13 cellular contexts compared by ENCODE assay signal in the genomic region with DNA sequence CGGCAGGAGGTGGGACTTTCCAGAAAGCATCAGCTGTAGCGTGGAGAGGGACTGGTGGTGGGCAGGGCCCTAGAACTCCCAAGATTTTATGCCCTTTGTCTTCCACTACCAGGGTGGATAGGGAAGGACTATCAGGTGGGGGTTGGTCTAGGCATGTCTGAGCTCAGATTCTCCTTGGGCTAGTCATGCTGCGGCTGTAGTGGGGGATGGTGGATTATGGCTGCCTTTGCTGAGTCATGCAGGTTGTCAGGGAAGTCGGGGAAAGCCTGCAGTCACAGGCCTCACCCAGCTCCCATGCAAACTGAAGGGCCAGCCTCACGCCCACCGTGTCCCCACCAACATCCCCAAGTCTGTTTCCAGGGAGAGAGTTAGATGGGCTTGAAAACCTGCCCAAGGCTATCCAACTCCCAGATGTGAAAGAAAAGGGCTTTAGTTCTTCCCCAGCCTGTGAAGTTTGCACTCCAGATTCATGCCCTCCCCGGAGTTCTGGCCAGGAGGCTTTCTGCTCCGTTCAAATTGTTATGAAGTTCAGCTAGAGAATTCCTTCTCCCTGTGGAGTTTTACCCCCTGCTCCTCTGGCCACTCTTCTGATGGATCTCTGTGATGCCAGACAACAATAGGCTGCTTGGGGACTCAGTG. TPM values are rescaled to one million over a fixed set of nuclear protein-coding genes. Genes with fewer than 3 reads are reported as not detected.
DNase-seq lines count a peak whose midpoint lies in the region; ATAC-seq, FAIRE-seq and TF ChIP-seq lines count a peak whose summit lies in the region.
"Had no signal": no experiment of that assay in that cellular context is flagged by ENCODE, and none has a peak within 500 bp of the region (broad histone marks: within the 10 kb centered on the region; RNA-seq: fewer than 3 reads in every experiment).

No MANE protein-coding gene starts in this region.

- BruUV-seq in K562 (replicated peaks; lab: Mats Ljungman, UMichigan): no TSS peak

- no peak for TF ChIP-seq RAD21 in K562 (CRISPR knock-in tag; conservative IDR thresholded peaks at IDR 0.05 in 1 of 2, IDR thresholded peaks at IDR 0.05 in 1 of 2)

- peak; percentile 38 for DNase-seq in AG08396 (ENCODE audit: low spot score)
- peak; percentile 68 for DNase-seq in KBM-7
- DNase-seq in K562 (ENCODE audit: extremely low read depth in 1 of 4, low spot score in 3 of 4): peak; percentile 10 to 54 (median 24)
- peak; percentile 80 for DNase-seq in keratinocyte (ENCODE audit: low read depth, low spot score)
- DNase-seq in inferior parietal cortex (ENCODE audit: extremely low spot score): no peak
- no peak for DNase-seq in sigmoid colon
- DNase-seq: activated CD4-positive, alpha-beta memory T cell treated with anti-CD3 and anti-CD28 coated beads for 36 hours; amygdala; NCI-H187 had no signal

- no peak overlapping the region for H3K4me3 ChIP-seq in K562
- H3K4me3 ChIP-seq in keratinocyte (ENCODE audit: control insufficient read depth in 2 of 3, extremely low read depth in 1 of 3, insufficient read depth in 2 of 3, low read depth in 1 of 3, low read length in 3 of 3): no peak overlapping the region
- no peak overlapping the region for H3K4me3 ChIP-seq in sigmoid colon

- no peak for FAIRE-seq in K562 (lab: Jason Lieb, UNC)
- FAIRE-seq in keratinocyte (lab: Jason Lieb, UNC): peak; percentile 78

- no peak for TF ChIP-seq EP300 in K562 (IDR thresholded peaks at IDR 0.05; ENCODE audit: low read length)
- no peak for TF ChIP-seq EP300 in sigmoid colon (IDR thresholded peaks at IDR 0.05)

- H4K20me1 ChIP-seq in K562 (replicated peaks; ENCODE audit: control insufficient read depth, insufficient read depth, low read length): no peaks in the 10 kb centered on the region
- no peaks in the 10 kb centered on the region for H4K20me1 ChIP-seq in keratinocyte (ENCODE audit: control insufficient read depth, extremely low read depth, insufficient read depth, low read length)

- CTCF ChIA-PET in K562 (lab: Yijun Ruan, JAX; ENCODE audit: low intra/inter-chr PET ratio): no interaction called here

- H2AFZ ChIP-seq in K562 (ENCODE audit: low read depth, low read length) (peak overlapping the region; percentile 95), keratinocyte (ENCODE audit: control insufficient read depth, low read length) (peak overlapping the region; percentile 97)

- TF ChIP-seq POLR2A in K562 (conservative IDR thresholded peaks at IDR 0.05) (no peak), sigmoid colon (IDR thresholded peaks at IDR 0.05) (no peak)

- H3K27ac ChIP-seq in K562 (ENCODE audit: extremely low read depth, low read depth, low read length): peak overlapping the region; percentile 62; the same call in 2 of the 3 replicates
- peak overlapping the region; percentile 87 for H3K27ac ChIP-seq in keratinocyte (ENCODE audit: control insufficient read depth, insufficient read depth, low read length)
- H3K27ac ChIP-seq in sigmoid colon: no peak overlapping the region

- H3K9me1 ChIP-seq in K562 (ENCODE audit: control insufficient read depth, insufficient read depth, low read length): no peaks in the 10 kb centered on the region
- no peaks in the 10 kb centered on the region for H3K9me1 ChIP-seq in keratinocyte (ENCODE audit: control insufficient read depth, extremely low read depth, insufficient read depth, low read length)

- in situ Hi-C loops in KBM-7 (cut with MboI; ENCODE audit: low pct_unique_long_range_greater_than_20kb, low sequenced_read_pairs) (no loop called here), K562 (cut with MboI) (no loop called here)

- dilution Hi-C loops in keratinocyte (cut with MboI; ENCODE audit: extremely low pct_ligation_motif_present, low sequenced_read_pairs): no loop called here

- no peak for TF ChIP-seq CTCF in K562 (IDR thresholded peaks at IDR 0.05 in 2 of 3, conservative IDR thresholded peaks at IDR 0.05 in 1 of 3; ENCODE audit: insufficient read depth in 2 of 3, low read depth in 1 of 3, low read length in 3 of 3)
- no peak for TF ChIP-seq CTCF in keratinocyte (optimal IDR thresholded peaks at IDR 0.05 in 1 of 3, IDR thresholded peaks at IDR 0.05 in 1 of 3, conservative IDR thresholded peaks at IDR 0.05 in 1 of 3; ENCODE audit: extremely low read depth in 1 of 3, insufficient read depth in 2 of 3, low read length in 3 of 3)
- TF ChIP-seq CTCF in sigmoid colon (IDR thresholded peaks at IDR 0.05): no peak

- 13% methylated on average over 8 of the region's 8 CpGs for WGBS in K562 (ENCODE audit: insufficient coverage, low coverage, missing lambda C conversion rate)
- 77 to 79% methylated on average over 8 of the region's 8 CpGs for WGBS in sigmoid colon, 2 donors

- H3K4me2 ChIP-seq in K562 (ENCODE audit: insufficient read depth, low read length) (peak overlapping the region; percentile 38; the same call in 1 of the 2 replicates), keratinocyte (ENCODE audit: control insufficient read depth, extremely low read depth, insufficient read depth, low read depth, low read length) (peak overlapping the region; percentile 54)

- H3K27me3 ChIP-seq in K562 (ENCODE audit: control insufficient read depth in 2 of 2, insufficient read depth in 2 of 2, low read length in 2 of 2) (no peaks in the 10 kb centered on the region), keratinocyte (ENCODE audit: control insufficient read depth, extremely low read depth, insufficient read depth, low read length) (no peaks in the 10 kb centered on the region), sigmoid colon (no peaks in the 10 kb centered on the region)

- ATAC-seq in K562: peak; percentile 92
- no peak for ATAC-seq in GM18868 (IDR thresholded peaks at IDR 0.05; ENCODE audit: unreplicated experiment)
- ATAC-seq in GM18870 (IDR thresholded peaks at IDR 0.05; ENCODE audit: unreplicated experiment): no peak
- ATAC-seq: natural killer cell treated with Interleukin-12 subunit alpha and Interleukin-12 subunit beta and Interleukin-15 and Interleukin-18, amount 100 ng/mL, for 72 hours had no signal

- H3K36me3 ChIP-seq in K562 (ENCODE audit: control insufficient read depth, insufficient read depth, low read length) (no peaks in the 10 kb centered on the region), keratinocyte (ENCODE audit: control insufficient read depth in 2 of 2, extremely low read depth in 1 of 2, insufficient read depth in 2 of 2, low read length in 2 of 2) (no peaks in the 10 kb centered on the region), sigmoid colon (no peaks in the 10 kb centered on the region)

- POLR2A ChIA-PET in K562 (lab: Yijun Ruan, JAX): interaction anchor here (0.6 kb wide), 2 partner anchors 23 to 190 kb away, joined by 3 read pairs; no protein-coding TSS in a partner anchor

- H3K4me1 ChIP-seq in K562 (replicated peaks in 1 of 2; ENCODE audit: control insufficient read depth in 2 of 2, insufficient read depth in 2 of 2, low read length in 2 of 2) (peaks cover 0 to 14% of the 10 kb centered on the region in 2 experiments; a peak in 4 of 5 replicates), keratinocyte (ENCODE audit: control insufficient read depth, extremely low read depth, insufficient read depth, low read length) (peaks cover 16% of the 10 kb centered on the region), sigmoid colon (no peaks in the 10 kb centered on the region)

- intact Hi-C loops in K562 (cut with micrococcal nuclease) (no loop called here), sigmoid colon (cut with DNase I) (no loop called here)

- H3K9me3 ChIP-seq in K562 (replicated peaks; ENCODE audit: control insufficient read depth, insufficient read depth, low read depth, low read length) (no peaks in the 10 kb centered on the region), keratinocyte (ENCODE audit: control insufficient read depth, low read depth, low read length) (no peaks in the 10 kb centered on the region), sigmoid colon (no peaks in the 10 kb centered on the region)

- no peak overlapping the region; a peak in 1 of 4 replicates for H3K9ac ChIP-seq in K562 (ENCODE audit: insufficient read depth in 1 of 2, low read depth in 2 of 2, low read length in 2 of 2)
- H3K9ac ChIP-seq in keratinocyte (ENCODE audit: control insufficient read depth, extremely low read depth, insufficient read depth, low read length): peak overlapping the region; percentile 57

- H3K79me2 ChIP-seq in K562 (ENCODE audit: control insufficient read depth, insufficient read depth, low read length) (no peaks in the 10 kb centered on the region), keratinocyte (ENCODE audit: control insufficient read depth, insufficient read depth, low read length) (no peaks in the 10 kb centered on the region)

RNA-seq across cellular contexts. Expression of a gene that starts 13.4 kb away (rescaled TPM):
- not detected in 2 replicates for total RNA-seq in K562 (2011; cell fraction: chromatin; rRNA removed; ENCODE audit: low replicate concordance)
- not detected in 2 replicates for total RNA-seq in K562 (2011; cell fraction: nucleolus; rRNA removed)
- total RNA-seq in K562 (2011; cell fraction: nucleoplasm; rRNA removed): not detected in 2 replicates
- not detected in 2 replicates for total RNA-seq in K562 (2014; rRNA removed)
- total RNA-seq in K562 (2014; rRNA removed; fragmentation: Illumina TruSeq; extraction: Trizol): not detected in 2 replicates
- total RNA-seq in K562 (2015; rRNA removed; fragmentation: Illumina TruSeq; extraction: Trizol): not detected in 2 replicates
- not detected in 2 replicates for total RNA-seq in K562 (2021)
- polyA plus RNA-seq in K562 (2011; rRNA removed): not detected in 2 replicates
- not detected in 2 replicates for polyA plus RNA-seq in K562 (2011; cell fraction: cytosol; rRNA removed)
- polyA plus RNA-seq in K562 (2011; cell fraction: nucleus; rRNA removed): not detected in 2 replicates
- not detected in 2 replicates for polyA plus RNA-seq in K562 (2012)
- not detected in 2 replicates for polyA plus RNA-seq in K562 (2014; fragmentation: Illumina TruSeq; extraction: Trizol)
- polyA plus RNA-seq in K562 (2014; fragmentation: Nextera tagmentation; extraction: Ambion mirVana): not detected
- not detected in 2 replicates for polyA plus RNA-seq in K562 (2014; rRNA removed)
- polyA minus RNA-seq in K562 (2011; rRNA and poly(A)+ RNA removed): not detected in 2 replicates
- polyA minus RNA-seq in K562 (2011; cell fraction: cytosol; rRNA and poly(A)+ RNA removed): not detected in 2 replicates
- not detected in 2 replicates for polyA minus RNA-seq in K562 (2011; cell fraction: nucleus; rRNA and poly(A)+ RNA removed)
- polyA plus RNA-seq in keratinocyte: not detected in 3 replicates
- not detected for polyA plus RNA-seq in keratinocyte (2011; ENCODE audit: low read depth)
- polyA plus RNA-seq in keratinocyte (2011; cell fraction: cytosol; rRNA removed): not detected in 2 replicates
- not detected in 2 replicates for polyA plus RNA-seq in keratinocyte (2011; cell fraction: nucleus; rRNA removed)
- not detected in 2 replicates for polyA plus RNA-seq in keratinocyte (2012; ENCODE audit: low replicate concordance)
- not detected in 3 replicates for polyA minus RNA-seq in keratinocyte
- not detected for polyA minus RNA-seq in keratinocyte (2011; cell fraction: cytosol; rRNA and poly(A)+ RNA removed)
- not detected in 2 replicates for polyA minus RNA-seq in keratinocyte (2011; cell fraction: nucleus; rRNA and poly(A)+ RNA removed)
- not detected for total RNA-seq in sigmoid colon
- not detected for polyA plus RNA-seq in sigmoid colon
- total RNA-seq: activated CD4-positive, alpha-beta memory T cell treated with anti-CD3 and anti-CD28 coated beads for 36 hours; natural killer cell treated with Interleukin-12 subunit alpha and Interleukin-12 subunit beta and Interleukin-15 and Interleukin-18, amount 100 ng/mL, for 72 hours had no signal
- polyA plus RNA-seq: BJ had no signal

RNA-seq across cellular contexts. Expression of a gene that starts 20.0 kb away (rescaled TPM):
- not detected in 2 replicates for total RNA-seq in K562 (2011; cell fraction: chromatin; rRNA removed; ENCODE audit: low replicate concordance)
- not detected in 2 replicates for total RNA-seq in K562 (2011; cell fraction: nucleolus; rRNA removed)
- not detected in 2 replicates for total RNA-seq in K562 (2011; cell fraction: nucleoplasm; rRNA removed)
- total RNA-seq in K562 (2014; rRNA removed) (not detected in 2 replicates), K562 (2014; rRNA removed; fragmentation: Illumina TruSeq; extraction: Trizol) (not detected in 2 replicates), K562 (2015; rRNA removed; fragmentation: Illumina TruSeq; extraction: Trizol) (not detected in 2 replicates), K562 (2021) (not detected in 2 replicates), sigmoid colon (not detected)
- polyA plus RNA-seq in K562 (2011; rRNA removed) (not detected in 2 replicates), K562 (2014; fragmentation: Illumina TruSeq; extraction: Trizol) (not detected in 2 replicates), K562 (2014; fragmentation: Nextera tagmentation; extraction: Ambion mirVana) (not detected), K562 (2014; rRNA removed) (not detected in 2 replicates), keratinocyte (not detected in 3 replicates), sigmoid colon (not detected)
- not detected in 2 replicates for polyA plus RNA-seq in K562 (2011; cell fraction: cytosol; rRNA removed)
- polyA plus RNA-seq in K562 (2011; cell fraction: nucleus; rRNA removed): not detected in 2 replicates
- polyA plus RNA-seq in K562 (2012): not detected in 2 replicates
- not detected in 2 replicates for polyA minus RNA-seq in K562 (2011; rRNA and poly(A)+ RNA removed)
- polyA minus RNA-seq in K562 (2011; cell fraction: cytosol; rRNA and poly(A)+ RNA removed): not detected in 2 replicates
- polyA minus RNA-seq in K562 (2011; cell fraction: nucleus; rRNA and poly(A)+ RNA removed): not detected in 2 replicates
- polyA plus RNA-seq in keratinocyte (2011; ENCODE audit: low read depth): not detected
- not detected in 2 replicates for polyA plus RNA-seq in keratinocyte (2011; cell fraction: cytosol; rRNA removed)
- polyA plus RNA-seq in keratinocyte (2011; cell fraction: nucleus; rRNA removed): not detected in 2 replicates
- polyA plus RNA-seq in keratinocyte (2012; ENCODE audit: low replicate concordance): not detected in 2 replicates
- polyA minus RNA-seq in keratinocyte: not detected in 3 replicates
- polyA minus RNA-seq in keratinocyte (2011; cell fraction: cytosol; rRNA and poly(A)+ RNA removed): not detected
- not detected in 2 replicates for polyA minus RNA-seq in keratinocyte (2011; cell fraction: nucleus; rRNA and poly(A)+ RNA removed)
- total RNA-seq: activated CD4-positive, alpha-beta memory T cell treated with anti-CD3 and anti-CD28 coated beads for 36 hours; natural killer cell treated with Interleukin-12 subunit alpha and Interleukin-12 subunit beta and Interleukin-15 and Interleukin-18, amount 100 ng/mL, for 72 hours had no signal
- polyA plus RNA-seq: BJ had no signal

Comparison
In these comparisons a context has a peak if more than half of its experiments do, and no peak if none do; other contexts are left out.
1. DNase-seq: peak in AG08396 (single experiment), KBM-7 (single experiment), K562 (4 of 4) and keratinocyte (single experiment); none in inferior parietal cortex (single experiment) and sigmoid colon (single experiment).
2. H3K27ac ChIP-seq: peak in K562 (single experiment) and keratinocyte (single experiment); none in sigmoid colon (0 of 4).